ENCODE assay signal across 14 cellular contexts in genomic region chr1:173503391-173503790, GRCh38. TPM values are rescaled to one million over a fixed set of nuclear protein-coding genes. Genes with fewer than 3 reads are reported as not detected.
DNase-seq lines count a peak whose midpoint lies in the region; ATAC-seq and TF ChIP-seq lines count a peak whose summit lies in the region.
"Had no signal": no experiment of that assay in that cellular context is flagged by ENCODE, and none has a peak within 500 bp of the region (broad histone marks: within the 10 kb centered on the region; RNA-seq: fewer than 3 reads in every experiment).

No MANE protein-coding gene starts in this region.

- ATAC-seq in left cardiac atrium (peak; percentile 26 to 53), HG03354 (IDR thresholded peaks at IDR 0.05; ENCODE audit: poor library complexity, severe bottlenecking, unreplicated experiment) (no peak), GM18498 (IDR thresholded peaks at IDR 0.05; ENCODE audit: unreplicated experiment) (no peak)
- ATAC-seq: stimulated activated naive B cell treated with anti-CD40 and anti-IgM and Interleukin-4, amounts not matched to agents 10 μg/mL and 1 μg/mL and 100 μg/mL, for 72 hours had no signal

- no peak overlapping the region for H3K4me3 ChIP-seq in choroid plexus epithelial cell (ENCODE audit: low read depth, low read length)
- no peak overlapping the region for H3K4me3 ChIP-seq in subcutaneous abdominal adipose tissue (ENCODE audit: low read depth in 1 of 5, low read length in 5 of 5)
- H3K4me3 ChIP-seq: ovary had no signal

- H3K4me1 ChIP-seq in subcutaneous abdominal adipose tissue (ENCODE audit: control insufficient read depth in 5 of 5, insufficient read depth in 5 of 5, low read length in 5 of 5) = peaks cover 0 to 28% (median 21%) of the 10 kb centered on the region in 5 donors

- H3K27me3 ChIP-seq in subcutaneous abdominal adipose tissue (ENCODE audit: control insufficient read depth in 5 of 5, insufficient read depth in 4 of 5, low read length in 5 of 5) = no peaks in the 10 kb centered on the region
- H3K27me3 ChIP-seq: ovary had no signal

- H3K36me3 ChIP-seq in subcutaneous abdominal adipose tissue (ENCODE audit: control insufficient read depth in 5 of 5, insufficient read depth in 5 of 5, low read length in 5 of 5) = peaks cover 0 to 5% (median 0%) of the 10 kb centered on the region in 5 donors
- H3K36me3 ChIP-seq: ovary had no signal

- no peak for DNase-seq in left cardiac atrium
- DNase-seq in cardiac septum (ENCODE audit: low spot score) = no peak
- DNase-seq in NCI-H69 (lab: John Stamatoyannopoulos, UW) = peak; percentile 85
- peak; percentile 51 for DNase-seq in choroid plexus epithelial cell (ENCODE audit: low read depth)
- no peak for DNase-seq in T-helper 9 cell
- DNase-seq: activated T-cell treated with anti-CD3 and anti-CD28 coated beads, Interleukin-2, amount 50 U/mL, for 48 hours; anterior cingulate cortex; effector CD8-positive, alpha-beta T cell; NCI-H226; ovary; stimulated activated naive B cell treated with anti-CD40 and anti-IgM and Interleukin-4, amounts not matched to agents 10 μg/mL and 1 μg/mL and 100 μg/mL, for 72 hours had no signal

- intact Hi-C loops in left cardiac atrium (cut with DNase I) (no loop called here), cardiac septum (cut with DNase I) (no loop called here)

- H3K27ac ChIP-seq in subcutaneous abdominal adipose tissue (ENCODE audit: low read depth, low read length) = peak overlapping the region; percentile 57
- H3K27ac ChIP-seq: ovary had no signal

- no peaks in the 10 kb centered on the region for H3K9me3 ChIP-seq in subcutaneous abdominal adipose tissue (ENCODE audit: control insufficient read depth in 5 of 5, low read length in 5 of 5)
- H3K9me3 ChIP-seq: ovary had no signal

- H3K9ac ChIP-seq in subcutaneous abdominal adipose tissue (ENCODE audit: low read length in 5 of 5) = peak overlapping the region in 1 of 5 donors; percentile 28

- TF ChIP-seq CTCF in choroid plexus epithelial cell (conservative IDR thresholded peaks at IDR 0.05; ENCODE audit: low read depth, low read length) = no peak

RNA-seq across cellular contexts. Expression of gene PRDX6, which starts 26.3 kb away (rescaled TPM):
- total RNA-seq in left cardiac atrium = 100 to 1,000 TPM; 551 to 783 TPM
- 254 TPM for total RNA-seq in cardiac septum

Comparison
In these comparisons a context has a peak if more than half of its experiments do, and no peak if none do; other contexts are left out.
1. ATAC-seq: peak in left cardiac atrium (2 of 2); none in HG03354 (single experiment) and GM18498 (single experiment).
2. DNase-seq: peak in NCI-H69 (single experiment) and choroid plexus epithelial cell (single experiment); none in left cardiac atrium (single experiment), cardiac septum (single experiment) and T-helper 9 cell (single experiment).